12 cellular contexts compared by ENCODE assay signal in the genomic region with DNA sequence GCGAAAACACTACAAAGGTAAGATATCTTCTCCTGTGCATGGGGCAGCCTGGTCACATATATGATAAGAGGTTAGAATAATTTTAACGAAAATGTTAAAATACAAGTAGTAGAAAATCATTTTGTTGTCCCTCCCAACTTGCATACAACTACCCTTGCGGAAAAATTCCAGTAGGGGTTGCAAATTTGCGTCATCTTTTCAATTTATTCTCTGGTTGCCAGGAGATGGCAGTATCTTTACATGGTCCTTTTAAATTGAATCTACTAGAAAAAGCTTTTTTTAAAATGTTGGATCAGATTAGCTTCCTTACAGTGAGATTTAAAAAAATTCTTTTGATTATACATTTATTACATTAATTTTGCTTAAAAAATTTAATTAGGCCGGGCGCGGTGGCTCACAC. TPM values are rescaled to one million over a fixed set of nuclear protein-coding genes. Genes with fewer than 3 reads are reported as not detected.
DNase-seq lines count a peak whose midpoint lies in the region; ATAC-seq, FAIRE-seq and TF ChIP-seq lines count a peak whose summit lies in the region.
"Had no signal": no experiment of that assay in that cellular context is flagged by ENCODE, and none has a peak within 500 bp of the region (broad histone marks: within the 10 kb centered on the region; RNA-seq: fewer than 3 reads in every experiment).

No MANE protein-coding gene starts in this region.

- H3K27ac ChIP-seq in Karpas-422 (ENCODE audit: low read length) (no peak overlapping the region), adrenal gland (peak overlapping the region in 2 of 5 donors; percentile 38 to 40), HepG2 (ENCODE audit: extremely low read length, insufficient read depth, low read length) (no peak overlapping the region), substantia nigra (ENCODE audit: low read depth, low read length, poor library complexity, severe bottlenecking) (no peak overlapping the region)

- ATAC-seq in HepG2 (no peak), GM21786 (IDR thresholded peaks at IDR 0.05; ENCODE audit: unreplicated experiment) (no peak)
- ATAC-seq: natural killer cell had no signal

- DNase-seq in Calu3 (no peak), Karpas-422 (peak; percentile 50), adrenal gland (no peak), HepG2 (ENCODE audit: low spot score) (peak; percentile 39), T1000 (lab: John Stamatoyannopoulos, UW) (no peak), substantia nigra (lab: John Stamatoyannopoulos, UW) (no peak)
- DNase-seq in stimulated activated CD4-positive, alpha-beta T cell treated with anti-CD3 and anti-CD28 coated beads, Interleukin-4, amount 100 ng/mL, for 24 hours: no peak
- DNase-seq: GDM1, natural killer cell, NCI-H187 had no signal

- in situ Hi-C loops in HepG2 (cut with HindIII; ENCODE audit: extremely low pct_ligation_motif_present, low pct_unique_long_range_greater_than_20kb): loop anchor here (10.0 kb wide), 1 partner anchor 46 kb away; the partner anchor contains the start of gene FNDC5

- no peaks in the 10 kb centered on the region for H3K9me3 ChIP-seq in Karpas-422 (ENCODE audit: low read length)
- H3K9me3 ChIP-seq in adrenal gland (replicated peaks in 1 of 3): no peaks in the 10 kb centered on the region
- H3K9me3 ChIP-seq in HepG2 (ENCODE audit: low read length): no peaks in the 10 kb centered on the region

- TF ChIP-seq CTCF in Calu3 (IDR thresholded peaks at IDR 0.05; ENCODE audit: unreplicated experiment) (peak; percentile 16), adrenal gland (IDR thresholded peaks at IDR 0.05) (peak in 4 of 6 experiments; percentile 9 to 33 (median 26)), HepG2 (CRISPR knock-in tag; IDR thresholded peaks at IDR 0.05) (no peak)

- H3K4me1 Mint-ChIP-seq in Calu3 (ENCODE audit: low read depth, unreplicated experiment): no peaks in the 10 kb centered on the region

- intact Hi-C loops in Calu3 (cut with micrococcal nuclease; ENCODE audit: unreplicated experiment) (no loop called here), adrenal gland (cut with DNase I) (no loop called here), HepG2 (cut with micrococcal nuclease; ENCODE audit: unreplicated experiment) (no loop called here)

- H2AFZ ChIP-seq in Karpas-422 (ENCODE audit: low read length) (no peak overlapping the region), HepG2 (ENCODE audit: low read length) (no peak overlapping the region)

- TF ChIP-seq RAD21 in HepG2 (CRISPR knock-in tag; IDR thresholded peaks at IDR 0.05): no peak

- H3K4me1 ChIP-seq in Karpas-422 (ENCODE audit: low read length) (no peaks in the 10 kb centered on the region), adrenal gland (replicated peaks in 1 of 2) (peaks cover 12 to 16% of the 10 kb centered on the region in 2 donors), HepG2 (ENCODE audit: insufficient read depth, low read length) (no peaks in the 10 kb centered on the region)

- no TSS peak for BruUV-seq in Calu3 (replicated peaks; lab: Mats Ljungman, UMichigan)
- BruUV-seq in HepG2 (replicated peaks; lab: Mats Ljungman, UMichigan): no TSS peak

- H3K4me3 ChIP-seq in Karpas-422 (ENCODE audit: low read length) (no peak overlapping the region), adrenal gland (no peak overlapping the region), HepG2 (replicated peaks in 1 of 3; ENCODE audit: insufficient read depth in 1 of 3, low read depth in 2 of 3, low read length in 3 of 3) (no peak overlapping the region)

- no peak overlapping the region for H3K4me2 ChIP-seq in Karpas-422 (ENCODE audit: low read depth, low read length, poor library complexity, severe bottlenecking)
- H3K4me2 ChIP-seq in HepG2 (ENCODE audit: low read depth, low read length): no peak overlapping the region

- no peak for TF ChIP-seq POLR2A in adrenal gland (IDR thresholded peaks at IDR 0.05)
- no peak for TF ChIP-seq POLR2A in HepG2 (IDR thresholded peaks at IDR 0.05; ENCODE audit: insufficient read depth in 1 of 2, low read depth in 2 of 2, low read length in 2 of 2)

- H4K20me1 ChIP-seq in Karpas-422 (ENCODE audit: insufficient read depth, low read depth, low read length) (no peaks in the 10 kb centered on the region), HepG2 (ENCODE audit: insufficient read depth, low read length) (no peaks in the 10 kb centered on the region)

- H3K36me3 Mint-ChIP-seq in Calu3 (ENCODE audit: insufficient read depth, unreplicated experiment): peaks cover 55% of the 10 kb centered on the region

- POLR2A ChIA-PET in HepG2 (lab: Yijun Ruan, JAX): no interaction called here

- TF ChIP-seq EP300 in HepG2 (IDR thresholded peaks at IDR 0.05; ENCODE audit: low read depth in 2 of 2, low read length in 2 of 2): no peak
- no peak for TF ChIP-seq EP300 in HepG2 (CRISPR knock-in tag; IDR thresholded peaks at IDR 0.05; ENCODE audit: borderline replicate concordance)

- H3K27ac Mint-ChIP-seq in Calu3 (ENCODE audit: unreplicated experiment): no peak overlapping the region
- H3K27ac Mint-ChIP-seq: natural killer cell had no signal

- H3K9ac ChIP-seq in Karpas-422 (ENCODE audit: low read length) (no peak overlapping the region), HepG2 (ENCODE audit: insufficient read depth, low read depth, low read length) (no peak overlapping the region)

- WGBS in adrenal gland, 4 donors: 88 to 93% (median 88%) methylated on average over 7 of the region's 7 CpGs
- 94% methylated on average over 7 of the region's 7 CpGs for whole genome bisulfite sequencing in HepG2 (ENCODE audit: low lambda C conversion rate)

- H3K79me2 ChIP-seq in Karpas-422 (ENCODE audit: low read length) (peaks cover 11% of the 10 kb centered on the region; the same call in 1 of the 2 replicates), HepG2 (ENCODE audit: insufficient read depth, low read length) (no peaks in the 10 kb centered on the region)

- no peak overlapping the region for H3K4me3 Mint-ChIP-seq in Calu3 (ENCODE audit: low read depth, unreplicated experiment)
- H3K4me3 Mint-ChIP-seq: natural killer cell had no signal

- no peaks in the 10 kb centered on the region for H3K9me2 ChIP-seq in Karpas-422 (replicated peaks; ENCODE audit: insufficient read depth, low read length)

- no peaks in the 10 kb centered on the region for H3K9me3 Mint-ChIP-seq in Calu3 (ENCODE audit: low read depth, unreplicated experiment)
- H3K9me3 Mint-ChIP-seq: natural killer cell had no signal

- CTCF ChIA-PET in Calu3 (lab: Charles Lee): no interaction called here
- CTCF ChIA-PET in HepG2 (lab: Yijun Ruan, JAX; ENCODE audit: low intra/inter-chr PET ratio, low total read pairs): no interaction called here

- H3K36me3 ChIP-seq in Karpas-422 (ENCODE audit: insufficient read depth, low read length) (peaks cover 66% of the 10 kb centered on the region; the same call in 1 of the 2 replicates), adrenal gland (replicated peaks in 1 of 2) (peaks cover 0 to 80% of the 10 kb centered on the region in 2 donors), HepG2 (replicated peaks in 1 of 2; ENCODE audit: control insufficient read depth in 1 of 2, insufficient read depth in 2 of 2, low read length in 2 of 2) (peaks cover 10 to 34% of the 10 kb centered on the region in 2 experiments)

- no peak for FAIRE-seq in HepG2 (lab: Jason Lieb, UNC)

- H3K27me3 Mint-ChIP-seq in Calu3 (ENCODE audit: unreplicated experiment): no peaks in the 10 kb centered on the region

- H3K27me3 ChIP-seq in Karpas-422 (ENCODE audit: low read length): no peaks in the 10 kb centered on the region
- H3K27me3 ChIP-seq in adrenal gland: no peaks in the 10 kb centered on the region
- H3K27me3 ChIP-seq in HepG2 (ENCODE audit: control insufficient read depth in 1 of 2, insufficient read depth in 2 of 2, low read length in 2 of 2): no peaks in the 10 kb centered on the region

RNA-seq across cellular contexts. Expression of gene S100PBP, which starts 10.9 kb away (rescaled TPM):
- total RNA-seq in Calu3 (2022) (57.4 and 61.1 TPM in 2 replicates), adrenal gland (10 to 100 TPM; 14.0 to 50.1 (median 32.9) TPM), HepG2 (2016; rRNA removed; fragmentation: Illumina TruSeq; extraction: Trizol) (26.1 and 28.4 TPM in 2 replicates)
- total RNA-seq in Karpas-422 (2014; rRNA removed; shearing (Covaris generic); ENCODE audit: low replicate concordance): 23.7 and 30.8 TPM in 2 replicates
- polyA plus RNA-seq in adrenal gland (10 to 100 TPM; 14.0 to 45.9 (median 22.4) TPM), HepG2 (2011; rRNA removed) (17.9 and 20.4 TPM in 2 replicates)
- 18.1 and 18.8 TPM in 2 replicates for total RNA-seq in HepG2 (2016; cell fraction: cytosol; rRNA removed; fragmentation: Illumina TruSeq; extraction: Trizol; ENCODE audit: low read depth)
- total RNA-seq in HepG2 (2016; cell fraction: insoluble cytoplasmic fraction; rRNA removed; fragmentation: Illumina TruSeq; extraction: Trizol): 24.5 and 27.7 TPM in 2 replicates
- 22.6 and 25.5 TPM in 2 replicates for total RNA-seq in HepG2 (2016; cell fraction: membrane; rRNA removed; fragmentation: Illumina TruSeq; extraction: Trizol)
- total RNA-seq in HepG2 (2016; cell fraction: nucleus; rRNA removed; fragmentation: Illumina TruSeq; extraction: Trizol): 24.5 and 34.9 TPM in 2 replicates
- 6.8 and 11.2 TPM in 2 replicates for polyA plus RNA-seq in HepG2 (2011; cell fraction: cytosol; rRNA removed)
- polyA plus RNA-seq in HepG2 (2011; cell fraction: nucleus; rRNA removed): 18.2 and 22.4 TPM in 2 replicates
- polyA plus RNA-seq in HepG2 (2012): 10.8 and 13.1 TPM in 2 replicates
- polyA plus RNA-seq in HepG2 (2016; cell fraction: cytosol; fragmentation: Illumina TruSeq; extraction: Trizol; ENCODE audit: low read depth): 4.2 and 4.7 TPM in 2 replicates
- 19.5 and 20.9 TPM in 2 replicates for polyA plus RNA-seq in HepG2 (2016; cell fraction: insoluble cytoplasmic fraction; fragmentation: Illumina TruSeq; extraction: Trizol; ENCODE audit: low read depth)
- 5.3 and 5.6 TPM in 2 replicates for polyA plus RNA-seq in HepG2 (2016; cell fraction: membrane; fragmentation: Illumina TruSeq; extraction: Trizol; ENCODE audit: low read depth)
- polyA plus RNA-seq in HepG2 (2016; cell fraction: nucleus; fragmentation: Illumina TruSeq; extraction: Trizol; ENCODE audit: insufficient read depth, low read depth): 49.7 and 53.4 TPM in 2 replicates
- 20.9 and 25.1 TPM in 2 replicates for polyA minus RNA-seq in HepG2 (2011; rRNA and poly(A)+ RNA removed; ENCODE audit: low replicate concordance)
- 9.6 and 12.2 TPM in 2 replicates for polyA minus RNA-seq in HepG2 (2011; cell fraction: cytosol; rRNA and poly(A)+ RNA removed)
- polyA minus RNA-seq in HepG2 (2011; cell fraction: nucleus; rRNA and poly(A)+ RNA removed): 44.3 and 47.9 TPM in 2 replicates

RNA-seq across cellular contexts. Expression of gene YARS1, which starts 11.2 kb away (rescaled TPM):
- total RNA-seq in Calu3 (2022) (186 and 188 TPM in 2 replicates), adrenal gland (100 to 1,000 TPM in 4 of 8 donors, 10 to 100 TPM in 4; 73.9 to 190 (median 97.0) TPM), HepG2 (2016; rRNA removed; fragmentation: Illumina TruSeq; extraction: Trizol) (102 and 113 TPM in 2 replicates)
- total RNA-seq in Karpas-422 (2014; rRNA removed; shearing (Covaris generic); ENCODE audit: low replicate concordance): 118 and 159 TPM in 2 replicates
- polyA plus RNA-seq in adrenal gland (100 to 1,000 TPM in 1 of 3 donors, 10 to 100 TPM in 2; 55.5 to 183 (median 56.1) TPM), HepG2 (2011; rRNA removed) (50.1 and 52.2 TPM in 2 replicates)
- total RNA-seq in HepG2 (2016; cell fraction: cytosol; rRNA removed; fragmentation: Illumina TruSeq; extraction: Trizol; ENCODE audit: low read depth): 36.6 and 40.5 TPM in 2 replicates
- 96.0 and 117 TPM in 2 replicates for total RNA-seq in HepG2 (2016; cell fraction: insoluble cytoplasmic fraction; rRNA removed; fragmentation: Illumina TruSeq; extraction: Trizol)
- total RNA-seq in HepG2 (2016; cell fraction: membrane; rRNA removed; fragmentation: Illumina TruSeq; extraction: Trizol): 43.4 and 44.4 TPM in 2 replicates
- 70.7 and 78.7 TPM in 2 replicates for total RNA-seq in HepG2 (2016; cell fraction: nucleus; rRNA removed; fragmentation: Illumina TruSeq; extraction: Trizol)
- polyA plus RNA-seq in HepG2 (2011; cell fraction: cytosol; rRNA removed): 32.2 and 38.5 TPM in 2 replicates
- polyA plus RNA-seq in HepG2 (2011; cell fraction: nucleus; rRNA removed): 91.6 and 121 TPM in 2 replicates
- polyA plus RNA-seq in HepG2 (2012): 124 and 158 TPM in 2 replicates
- 11.8 and 14.3 TPM in 2 replicates for polyA plus RNA-seq in HepG2 (2016; cell fraction: cytosol; fragmentation: Illumina TruSeq; extraction: Trizol; ENCODE audit: low read depth)
- 83.4 and 91.9 TPM in 2 replicates for polyA plus RNA-seq in HepG2 (2016; cell fraction: insoluble cytoplasmic fraction; fragmentation: Illumina TruSeq; extraction: Trizol; ENCODE audit: low read depth)
- 20.7 and 20.8 TPM in 2 replicates for polyA plus RNA-seq in HepG2 (2016; cell fraction: membrane; fragmentation: Illumina TruSeq; extraction: Trizol; ENCODE audit: low read depth)
- 117 TPM in 2 replicates for polyA plus RNA-seq in HepG2 (2016; cell fraction: nucleus; fragmentation: Illumina TruSeq; extraction: Trizol; ENCODE audit: insufficient read depth, low read depth)
- polyA minus RNA-seq in HepG2 (2011; rRNA and poly(A)+ RNA removed; ENCODE audit: low replicate concordance): 68.0 and 103 TPM in 2 replicates
- polyA minus RNA-seq in HepG2 (2011; cell fraction: cytosol; rRNA and poly(A)+ RNA removed): 43.2 and 68.7 TPM in 2 replicates
- polyA minus RNA-seq in HepG2 (2011; cell fraction: nucleus; rRNA and poly(A)+ RNA removed): 63.1 and 101 TPM in 2 replicates

RNA-seq across cellular contexts. Expression of gene FNDC5, which starts 42.4 kb away (rescaled TPM):
- 0.15 TPM in 1 of 2 replicates, not detected in the other for total RNA-seq in Calu3 (2022)
- total RNA-seq in Karpas-422 (2014; rRNA removed; shearing (Covaris generic); ENCODE audit: low replicate concordance): not detected in 2 replicates
- 10 to 100 TPM; 12.6 to 72.0 (median 45.6) TPM for total RNA-seq in adrenal gland
- polyA plus RNA-seq in adrenal gland: 10 to 100 TPM; 15.8 to 67.3 (median 34.8) TPM
- total RNA-seq in HepG2 (2016; rRNA removed; fragmentation: Illumina TruSeq; extraction: Trizol): 1.6 and 3.1 TPM in 2 replicates
- 2.6 and 2.8 TPM in 2 replicates for total RNA-seq in HepG2 (2016; cell fraction: cytosol; rRNA removed; fragmentation: Illumina TruSeq; extraction: Trizol; ENCODE audit: low read depth)
- total RNA-seq in HepG2 (2016; cell fraction: insoluble cytoplasmic fraction; rRNA removed; fragmentation: Illumina TruSeq; extraction: Trizol): 1.6 and 2.6 TPM in 2 replicates
- total RNA-seq in HepG2 (2016; cell fraction: membrane; rRNA removed; fragmentation: Illumina TruSeq; extraction: Trizol): 5.4 and 6.4 TPM in 2 replicates
- total RNA-seq in HepG2 (2016; cell fraction: nucleus; rRNA removed; fragmentation: Illumina TruSeq; extraction: Trizol): 1.3 and 2.2 TPM in 2 replicates
- polyA plus RNA-seq in HepG2 (2011; rRNA removed): 1.0 and 1.4 TPM in 2 replicates
- polyA plus RNA-seq in HepG2 (2011; cell fraction: cytosol; rRNA removed): 0.60 and 1.0 TPM in 2 replicates
- polyA plus RNA-seq in HepG2 (2011; cell fraction: nucleus; rRNA removed): 1.8 and 2.0 TPM in 2 replicates
- polyA plus RNA-seq in HepG2 (2012): 0.46 and 0.56 TPM in 2 replicates
- 4.2 and 5.7 TPM in 2 replicates for polyA plus RNA-seq in HepG2 (2016; cell fraction: cytosol; fragmentation: Illumina TruSeq; extraction: Trizol; ENCODE audit: low read depth)
- 1.4 and 1.8 TPM in 2 replicates for polyA plus RNA-seq in HepG2 (2016; cell fraction: insoluble cytoplasmic fraction; fragmentation: Illumina TruSeq; extraction: Trizol; ENCODE audit: low read depth)
- 5.2 and 5.9 TPM in 2 replicates for polyA plus RNA-seq in HepG2 (2016; cell fraction: membrane; fragmentation: Illumina TruSeq; extraction: Trizol; ENCODE audit: low read depth)
- 2.1 and 4.0 TPM in 2 replicates for polyA plus RNA-seq in HepG2 (2016; cell fraction: nucleus; fragmentation: Illumina TruSeq; extraction: Trizol; ENCODE audit: insufficient read depth, low read depth)
- 0.78 TPM in 1 of 2 replicates, not detected in the other for polyA minus RNA-seq in HepG2 (2011; rRNA and poly(A)+ RNA removed; ENCODE audit: low replicate concordance)
- polyA minus RNA-seq in HepG2 (2011; cell fraction: cytosol; rRNA and poly(A)+ RNA removed): 0.88 TPM in 1 of 2 replicates, not detected in the other
- polyA minus RNA-seq in HepG2 (2011; cell fraction: nucleus; rRNA and poly(A)+ RNA removed): 0.62 TPM in 1 of 2 replicates, not detected in the other
- total RNA-seq: activated CD8-positive, alpha-beta memory T cell treated with anti-CD3 and anti-CD28 coated beads for 36 hours had no signal

RNA-seq across cellular contexts. Expression of gene HPCA, which starts 58.0 kb away (rescaled TPM):
- not detected in 2 replicates for total RNA-seq in Calu3 (2022)
- not detected in 2 replicates for total RNA-seq in Karpas-422 (2014; rRNA removed; shearing (Covaris generic); ENCODE audit: low replicate concordance)
- total RNA-seq in adrenal gland: under 1 TPM in 2 of 8 donors, not detected in 6; 0.28 to 0.70 TPM
- 1 to 10 TPM in 1 of 3 donors, under 1 TPM in 2; 0.54 to 3.1 (median 0.70) TPM for polyA plus RNA-seq in adrenal gland
- not detected in 2 replicates for total RNA-seq in HepG2 (2016; rRNA removed; fragmentation: Illumina TruSeq; extraction: Trizol)
- not detected in 2 replicates for total RNA-seq in HepG2 (2016; cell fraction: cytosol; rRNA removed; fragmentation: Illumina TruSeq; extraction: Trizol; ENCODE audit: low read depth)
- not detected in 2 replicates for total RNA-seq in HepG2 (2016; cell fraction: insoluble cytoplasmic fraction; rRNA removed; fragmentation: Illumina TruSeq; extraction: Trizol)
- total RNA-seq in HepG2 (2016; cell fraction: membrane; rRNA removed; fragmentation: Illumina TruSeq; extraction: Trizol): not detected in 2 replicates
- not detected in 2 replicates for total RNA-seq in HepG2 (2016; cell fraction: nucleus; rRNA removed; fragmentation: Illumina TruSeq; extraction: Trizol)
- polyA plus RNA-seq in HepG2 (2011; rRNA removed): not detected in 2 replicates
- not detected in 2 replicates for polyA plus RNA-seq in HepG2 (2011; cell fraction: cytosol; rRNA removed)
- 0.38 TPM in 1 of 2 replicates, not detected in the other for polyA plus RNA-seq in HepG2 (2011; cell fraction: nucleus; rRNA removed)
- polyA plus RNA-seq in HepG2 (2012): not detected in 2 replicates
- not detected in 2 replicates for polyA plus RNA-seq in HepG2 (2016; cell fraction: cytosol; fragmentation: Illumina TruSeq; extraction: Trizol; ENCODE audit: low read depth)
- not detected in 2 replicates for polyA plus RNA-seq in HepG2 (2016; cell fraction: insoluble cytoplasmic fraction; fragmentation: Illumina TruSeq; extraction: Trizol; ENCODE audit: low read depth)
- not detected in 2 replicates for polyA plus RNA-seq in HepG2 (2016; cell fraction: membrane; fragmentation: Illumina TruSeq; extraction: Trizol; ENCODE audit: low read depth)
- not detected in 2 replicates for polyA plus RNA-seq in HepG2 (2016; cell fraction: nucleus; fragmentation: Illumina TruSeq; extraction: Trizol; ENCODE audit: insufficient read depth, low read depth)
- 0.35 TPM in 1 of 2 replicates, not detected in the other for polyA minus RNA-seq in HepG2 (2011; rRNA and poly(A)+ RNA removed; ENCODE audit: low replicate concordance)
- not detected in 2 replicates for polyA minus RNA-seq in HepG2 (2011; cell fraction: cytosol; rRNA and poly(A)+ RNA removed)
- polyA minus RNA-seq in HepG2 (2011; cell fraction: nucleus; rRNA and poly(A)+ RNA removed): not detected in 2 replicates
- total RNA-seq: activated CD8-positive, alpha-beta memory T cell treated with anti-CD3 and anti-CD28 coated beads for 36 hours had no signal

Comparison
In these comparisons a context has a peak if more than half of its experiments do, and no peak if none do; other contexts are left out.
1. DNase-seq: peak in Karpas-422 (single experiment) and HepG2 (single experiment); none in Calu3 (single experiment), adrenal gland (0 of 7), T1000 (single experiment), stimulated activated CD4-positive, alpha-beta T cell treated with anti-CD3 and anti-CD28 coated beads, Interleukin-4, amount 100 ng/mL, for 24 hours (single experiment) and substantia nigra (0 of 49).